Comparison of ENCODE assay signal across 34 cellular contexts in the genomic region with DNA sequence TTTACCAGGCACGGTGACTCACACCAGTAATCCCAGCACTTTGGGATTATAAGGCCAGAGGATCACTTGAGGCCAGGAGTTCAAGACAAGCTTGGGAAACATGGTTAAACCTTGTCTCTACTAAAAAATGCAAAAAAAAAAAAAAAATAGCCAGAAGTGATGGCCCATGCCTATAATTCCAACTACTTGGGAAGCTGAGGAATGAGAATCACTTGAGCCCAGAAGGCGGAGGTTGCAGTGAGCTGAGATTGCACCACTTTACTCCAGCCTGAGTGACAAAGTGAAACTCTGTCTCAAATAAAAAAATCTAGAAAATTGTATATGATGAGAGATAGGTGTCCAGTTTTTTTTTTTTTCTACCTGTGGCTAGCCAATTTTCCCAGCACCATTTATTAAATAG.
"Had no signal": no experiment of that assay in that cellular context is flagged by ENCODE, and none has a peak within 500 bp of the region (broad histone marks: within the 10 kb centered on the region; RNA-seq: fewer than 3 reads in every experiment).

No MANE protein-coding gene starts in this region.

- H3K9ac ChIP-seq: KMS-11 had no signal

- DNase-seq: Karpas-422, Kasumi-1, MG63, MM.1S, MV-4-11, NCI-H1048, NCI-H1092, NCI-H1092 treated with DMSO at 0.1 percent for 48 hours, NCI-H1105, NCI-H1105 treated with DMSO at 0.1 percent for 48 hours, NCI-H1417, NCI-H1417 treated with DMSO at 0.1 percent for 48 hours, NCI-H1436, NCI-H1436 treated with DMSO at 0.1 percent for 48 hours, NCI-H146, NCI-H1694, NCI-H1694 treated with DMSO at 0.1 percent for 48 hours, NCI-H187, NCI-H187 treated with DMSO at 0.1 percent for 48 hours, NCI-H1930, NCI-H2029, NCI-H2029 treated with DMSO at 0.1 percent for 48 hours, NCI-H2081, NCI-H2081 treated with DMSO at 0.1 percent for 48 hours, NCI-H2107, NCI-H2171, NCI-H2171 treated with DMSO at 0.1 percent for 48 hours, NCI-H2227 treated with DMSO at 0.1 percent for 48 hours, NCI-H226, NCI-H345, NCI-H446, NCI-H446 treated with DMSO at 0.1 percent for 48 hours, NCI-H510A had no signal

- H3K4me3 ChIP-seq: MG63 had no signal

- H3K27ac ChIP-seq: KMS-11 had no signal

- H3K9me3 ChIP-seq: MG63 had no signal

- H3K27me3 ChIP-seq: MG63 had no signal

- H3K4me2 ChIP-seq: KMS-11 had no signal

- H3K36me3 ChIP-seq: MG63 had no signal
